3 cellular contexts compared by ENCODE assay signal in genomic region chr7:77062557-77062956, GRCh38. TPM values are rescaled to one million over a fixed set of nuclear protein-coding genes. Genes with fewer than 3 reads are reported as not detected.
"Had no signal": no experiment of that assay in that cellular context is flagged by ENCODE, and none has a peak within 500 bp of the region (broad histone marks: within the 10 kb centered on the region; RNA-seq: fewer than 3 reads in every experiment).

SPDYE18 (minus strand) TSS chr7:77062558; CDS start chr7:77060512, 2,046 bp downstream.

RNA-seq across cellular contexts. Expression of gene SPDYE18, which starts in this region (rescaled TPM):
- total RNA-seq: PC-3, RPMI7951, SJSA1 had no signal
